Comparison of ENCODE assay signal across 8 cellular contexts in genomic region chr6:26197736-26198625, GRCh38.
DNase-seq lines count a peak whose midpoint lies in the region; ATAC-seq and TF ChIP-seq lines count a peak whose summit lies in the region.

No MANE protein-coding gene starts in this region.

- peak overlapping the region; percentile 82 for H3K4me3 ChIP-seq in right cardiac atrium (ENCODE audit: low read length)
- H3K4me3 ChIP-seq in skeletal muscle tissue (ENCODE audit: low read length in 3 of 3): peak overlapping the region in 2 of 3 donors; percentile 0 to 75

- WGBS in right cardiac atrium: 3% methylated on average over 23 of the region's 23 CpGs

- DNase-seq in NK-92 treated with Interleukin-12 subunit alpha and Interleukin-12 subunit beta, amount 100 ng/mL, for 24 hours (lab: John Stamatoyannopoulos, UW): peak; percentile 50
- DNase-seq in NK-92 (lab: John Stamatoyannopoulos, UW; ENCODE audit: unreplicated experiment) (no peak), NCI-H345 (lab: John Stamatoyannopoulos, UW) (peak; percentile 74), right cardiac atrium (peak in 1 of 3 donors; percentile 34), GM10248 (ENCODE audit: extremely low spot score) (no peak)
- peak; percentile 41 for DNase-seq in activated T-helper 1 cell treated with anti-CD3 and anti-CD28 coated beads, Interleukin-12 subunit alpha, Interleukin-12 subunit beta, Interleukin-2, Interleukin-4 antibody, amounts not matched to agents 30 ng/mL and 10 ng/mL and 1 ng/mL, durations not matched to agents 14 hours and 24 hours and 36 hours (ENCODE audit: low spot score)

- CTCF ChIA-PET in GM10248 (lab: Yijun Ruan, JAX): interaction anchor here (1.1 to 6.9 kb wide), 13 partner anchors 9 to 171 kb away, joined by 3 to 47 read pairs (median 5); a partner anchor contains a TSS

- TF ChIP-seq CTCF in GM10248 (IDR thresholded peaks at IDR 0.05; ENCODE audit: control extremely low read depth, extremely low read depth, low read depth, missing control alignments): no peak

- H3K4me1 ChIP-seq in right cardiac atrium (ENCODE audit: control insufficient read depth, insufficient read depth, low read length): peaks cover 5% of the 10 kb centered on the region
- peaks cover 3 to 10% (median 3%) of the 10 kb centered on the region in 3 donors for H3K4me1 ChIP-seq in skeletal muscle tissue (ENCODE audit: control insufficient read depth in 3 of 3, insufficient read depth in 3 of 3, low read length in 3 of 3)

- H3K27me3 ChIP-seq in right cardiac atrium (ENCODE audit: control insufficient read depth, insufficient read depth) (no peaks in the 10 kb centered on the region), skeletal muscle tissue (ENCODE audit: control insufficient read depth in 3 of 3, insufficient read depth in 3 of 3, low read length in 3 of 3) (peaks cover 50 to 90% (median 69%) of the 10 kb centered on the region in 3 donors)

- H3K27me3 Mint-ChIP-seq in activated T-helper 1 cell treated with anti-CD3 and anti-CD28 coated beads, Interleukin-12 subunit alpha, Interleukin-12 subunit beta, Interleukin-2, Interleukin-4 antibody, amounts not matched to agents 30 ng/mL and 10 ng/mL and 1 ng/mL, durations not matched to agents 14 hours and 24 hours and 36 hours (ENCODE audit: insufficient read depth): no peaks in the 10 kb centered on the region

- H3K9ac ChIP-seq in skeletal muscle tissue (ENCODE audit: low read depth in 1 of 3, low read length in 3 of 3): peak overlapping the region in 2 of 3 donors; percentile 52 to 80

- POLR2A ChIA-PET in GM10248 (lab: Yijun Ruan, JAX): interaction anchor here (0.7 to 8.9 kb wide), 32 partner anchors 7 to 1669 kb away, joined by 3 to 306 read pairs (median 9); a partner anchor contains a TSS

- no peaks in the 10 kb centered on the region for H3K9me3 ChIP-seq in right cardiac atrium (ENCODE audit: control insufficient read depth, low read length)
- peaks cover 0 to 3% (median 0%) of the 10 kb centered on the region in 3 donors for H3K9me3 ChIP-seq in skeletal muscle tissue (ENCODE audit: control insufficient read depth in 3 of 3, low read length in 3 of 3)

- no peaks in the 10 kb centered on the region for H3K9me3 Mint-ChIP-seq in activated T-helper 1 cell treated with anti-CD3 and anti-CD28 coated beads, Interleukin-12 subunit alpha, Interleukin-12 subunit beta, Interleukin-2, Interleukin-4 antibody, amounts not matched to agents 30 ng/mL and 10 ng/mL and 1 ng/mL, durations not matched to agents 14 hours and 24 hours and 36 hours

- H3K36me3 Mint-ChIP-seq in activated T-helper 1 cell treated with anti-CD3 and anti-CD28 coated beads, Interleukin-12 subunit alpha, Interleukin-12 subunit beta, Interleukin-2, Interleukin-4 antibody, amounts not matched to agents 30 ng/mL and 10 ng/mL and 1 ng/mL, durations not matched to agents 14 hours and 24 hours and 36 hours (ENCODE audit: low read depth): peaks cover 7% of the 10 kb centered on the region

- H3K27ac Mint-ChIP-seq in activated T-helper 1 cell treated with anti-CD3 and anti-CD28 coated beads, Interleukin-12 subunit alpha, Interleukin-12 subunit beta, Interleukin-2, Interleukin-4 antibody, amounts not matched to agents 30 ng/mL and 10 ng/mL and 1 ng/mL, durations not matched to agents 14 hours and 24 hours and 36 hours: peak overlapping the region; percentile 95

- H3K36me3 ChIP-seq in skeletal muscle tissue (ENCODE audit: control insufficient read depth in 3 of 3, insufficient read depth in 3 of 3, low read length in 3 of 3): no peaks in the 10 kb centered on the region

- H3K4me3 Mint-ChIP-seq in activated T-helper 1 cell treated with anti-CD3 and anti-CD28 coated beads, Interleukin-12 subunit alpha, Interleukin-12 subunit beta, Interleukin-2, Interleukin-4 antibody, amounts not matched to agents 30 ng/mL and 10 ng/mL and 1 ng/mL, durations not matched to agents 14 hours and 24 hours and 36 hours: peak overlapping the region; percentile 92

- H3K4me1 Mint-ChIP-seq in activated T-helper 1 cell treated with anti-CD3 and anti-CD28 coated beads, Interleukin-12 subunit alpha, Interleukin-12 subunit beta, Interleukin-2, Interleukin-4 antibody, amounts not matched to agents 30 ng/mL and 10 ng/mL and 1 ng/mL, durations not matched to agents 14 hours and 24 hours and 36 hours (ENCODE audit: low read depth): peaks cover 51% of the 10 kb centered on the region

- H3K27ac ChIP-seq in right cardiac atrium (ENCODE audit: low read length): peak overlapping the region; percentile 84
- H3K27ac ChIP-seq in skeletal muscle tissue (ENCODE audit: low read depth, low read length): peak overlapping the region; percentile 74

- no peak for ATAC-seq in right cardiac atrium
- no peak for ATAC-seq in HG03457 (IDR thresholded peaks at IDR 0.05; ENCODE audit: unreplicated experiment)

- intact Hi-C loops in activated T-helper 1 cell treated with anti-CD3 and anti-CD28 coated beads, Interleukin-12 subunit alpha, Interleukin-12 subunit beta, Interleukin-2, Interleukin-4 antibody, amounts not matched to agents 30 ng/mL and 10 ng/mL and 1 ng/mL, durations not matched to agents 14 hours and 24 hours and 36 hours (cut with micrococcal nuclease): loop anchor here (1.0 to 5.0 kb wide), 7 partner anchors 9 to 1694 kb away; a partner anchor contains a TSS
- intact Hi-C loops in right cardiac atrium (cut with DNase I): loop anchor here in 1 of 4 donors (10.0 kb wide), 2 partner anchors 73 to 143 kb away; a partner anchor contains a TSS

Comparison
In these comparisons a context has a peak if more than half of its experiments do, and no peak if none do; other contexts are left out.
1. DNase-seq: peak in NK-92 treated with Interleukin-12 subunit alpha and Interleukin-12 subunit beta, amount 100 ng/mL, for 24 hours (single experiment), NCI-H345 (single experiment) and activated T-helper 1 cell treated with anti-CD3 and anti-CD28 coated beads, Interleukin-12 subunit alpha, Interleukin-12 subunit beta, Interleukin-2, Interleukin-4 antibody, amounts not matched to agents 30 ng/mL and 10 ng/mL and 1 ng/mL, durations not matched to agents 14 hours and 24 hours and 36 hours (single experiment); none in NK-92 (single experiment) and GM10248 (single experiment).